ENCODE assay signal across 19 cellular contexts in the genomic region with DNA sequence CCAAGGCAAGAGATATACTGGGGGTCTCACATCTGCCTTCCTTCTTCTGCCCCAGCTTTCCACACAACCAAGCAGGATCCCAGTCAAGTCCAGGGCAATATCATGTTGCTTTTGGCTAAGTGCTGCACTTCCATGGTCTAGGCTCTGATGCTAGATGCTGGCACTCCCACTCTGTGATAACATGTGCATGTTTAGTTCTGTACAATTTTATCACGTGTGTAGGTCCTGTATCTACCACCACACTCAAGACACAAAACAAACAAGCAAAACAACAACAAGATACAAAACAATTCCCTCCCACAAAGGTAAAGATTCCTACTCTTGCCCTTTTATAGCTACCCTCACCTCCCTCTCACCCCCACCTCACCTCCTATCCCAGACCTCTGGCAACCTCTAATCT.
DNase-seq lines count a peak whose midpoint lies in the region; ATAC-seq and TF ChIP-seq lines count a peak whose summit lies in the region.
"Had no signal": no experiment of that assay in that cellular context is flagged by ENCODE, and none has a peak within 500 bp of the region (broad histone marks: within the 10 kb centered on the region; RNA-seq: fewer than 3 reads in every experiment).

No MANE protein-coding gene starts in this region.

- 96% methylated on average over 1 of the region's 1 CpG; no CpG with 5 or more reads in 1 of the 2 experiments for WGBS in endodermal cell (ENCODE audit: insufficient coverage in 1 of 2, insufficient read length in 1 of 2), 2 experiments
- 30% methylated on average over 1 of the region's 1 CpG for WGBS in right lobe of liver (ENCODE audit: insufficient coverage, low coverage, low lambda C conversion rate, missing lambda C conversion rate)

- peak overlapping the region; percentile 40 for H3K4me2 ChIP-seq in BLaER1
- H3K4me2 ChIP-seq: A549, GM23338 had no signal

- DNase-seq in endodermal cell (peak; percentile 6), right lobe of liver (no peak), vagina (ENCODE audit: extremely low spot score in 2 of 2) (peak; percentile 25 to 47), epidermal melanocyte (ENCODE audit: insufficient read length, low spot score) (no peak)
- no peak for DNase-seq in activated CD4-positive, CD25-positive, alpha-beta regulatory T cell (lab: John Stamatoyannopoulos, UW)
- DNase-seq: AML-193; CD4-positive, alpha-beta memory T cell; DMS153; DMS79; GDM1; HFFc6 had no signal

- peaks cover 4% of the 10 kb centered on the region for H3K4me1 Mint-ChIP-seq in endodermal cell
- H3K4me1 Mint-ChIP-seq: CD4-positive, alpha-beta memory T cell; GM23338; IgD-negative memory B cell had no signal

- H3K36me3 Mint-ChIP-seq in endodermal cell (ENCODE audit: low read depth) = no peaks in the 10 kb centered on the region
- H3K36me3 Mint-ChIP-seq: CD14-positive monocyte; CD4-positive, alpha-beta memory T cell; IgD-negative memory B cell had no signal

- TF ChIP-seq CTCF in endodermal cell (conservative IDR thresholded peaks at IDR 0.05) (no peak), right lobe of liver (IDR thresholded peaks at IDR 0.05) (no peak), vagina (IDR thresholded peaks at IDR 0.05) (no peak)

- intact Hi-C loops in right lobe of liver (cut with DNase I) = no loop called here
- intact Hi-C loops in vagina (cut with DNase I) = no loop called here

- H3K27me3 Mint-ChIP-seq in endodermal cell (ENCODE audit: insufficient read depth) = peaks cover 23% of the 10 kb centered on the region

- H3K27ac Mint-ChIP-seq in endodermal cell = no peak overlapping the region
- H3K27ac Mint-ChIP-seq: CD14-positive monocyte; CD4-positive, alpha-beta memory T cell; GM23338; HFFc6; IgD-negative memory B cell had no signal

- peaks cover 19% of the 10 kb centered on the region for H3K4me1 ChIP-seq in BLaER1
- peaks cover 6% of the 10 kb centered on the region for H3K4me1 ChIP-seq in endodermal cell (ENCODE audit: control insufficient read depth, insufficient read depth, low read length)
- H3K4me1 ChIP-seq in right lobe of liver = peaks cover 0 to 17% (median 7%) of the 10 kb centered on the region in 4 donors
- H3K4me1 ChIP-seq in vagina = peaks cover 8% of the 10 kb centered on the region
- H3K4me1 ChIP-seq: A549 had no signal

- no peaks in the 10 kb centered on the region for H4K20me1 ChIP-seq in BLaER1

- H3K9me3 Mint-ChIP-seq in endodermal cell = no peaks in the 10 kb centered on the region
- H3K9me3 Mint-ChIP-seq: CD14-positive monocyte; CD4-positive, alpha-beta memory T cell; GM23338; HFFc6 had no signal

- H3K27me3 ChIP-seq in BLaER1 (no peaks in the 10 kb centered on the region), endodermal cell (ENCODE audit: control insufficient read depth, insufficient read depth, low read length, poor library complexity, severe bottlenecking) (peaks cover 23% of the 10 kb centered on the region), right lobe of liver (no peaks in the 10 kb centered on the region), vagina (no peaks in the 10 kb centered on the region)

- TF ChIP-seq POLR2A in right lobe of liver (IDR thresholded peaks at IDR 0.05) (no peak), vagina (IDR thresholded peaks at IDR 0.05) (no peak)

- H3K9me3 ChIP-seq in BLaER1 = no peaks in the 10 kb centered on the region
- H3K9me3 ChIP-seq in endodermal cell (ENCODE audit: control insufficient read depth, low read length) = no peaks in the 10 kb centered on the region
- no peaks in the 10 kb centered on the region for H3K9me3 ChIP-seq in right lobe of liver
- H3K9me3 ChIP-seq in vagina = no peaks in the 10 kb centered on the region
- H3K9me3 ChIP-seq: A549 had no signal

- H3K9ac ChIP-seq in BLaER1 = no peak overlapping the region
- H3K9ac ChIP-seq in endodermal cell (ENCODE audit: extremely low read depth, low read length, poor library complexity, severe bottlenecking) = no peak overlapping the region

- ATAC-seq in right lobe of liver (peak; percentile 20 to 45 (median 31)), HG03521 (IDR thresholded peaks at IDR 0.05; ENCODE audit: unreplicated experiment) (no peak)
- ATAC-seq: A549, GM23338, HCT116 had no signal

- H3K27ac ChIP-seq in BLaER1 (no peak overlapping the region), endodermal cell (ENCODE audit: low read depth, low read length) (no peak overlapping the region), right lobe of liver (peak overlapping the region in 2 of 3 donors; percentile 45 to 78), vagina (no peak overlapping the region)
- H3K27ac ChIP-seq: 22Rv1, A549 had no signal

- no peak overlapping the region for H3K4me3 ChIP-seq in BLaER1
- no peak overlapping the region for H3K4me3 ChIP-seq in endodermal cell (ENCODE audit: low read length)
- H3K4me3 ChIP-seq in right lobe of liver = no peak overlapping the region
- no peak overlapping the region for H3K4me3 ChIP-seq in vagina
- H3K4me3 ChIP-seq: A549, GM23338 had no signal

- no peak overlapping the region for H3K4me3 Mint-ChIP-seq in endodermal cell
- H3K4me3 Mint-ChIP-seq: CD14-positive monocyte; CD4-positive, alpha-beta memory T cell; GM23338; HFFc6; IgD-negative memory B cell had no signal

- no peaks in the 10 kb centered on the region for H3K36me3 ChIP-seq in BLaER1
- H3K36me3 ChIP-seq in endodermal cell (ENCODE audit: control insufficient read depth, insufficient read depth, low read length) = no peaks in the 10 kb centered on the region
- H3K36me3 ChIP-seq in right lobe of liver = no peaks in the 10 kb centered on the region
- no peaks in the 10 kb centered on the region for H3K36me3 ChIP-seq in vagina

Comparison
In these comparisons a context has a peak if more than half of its experiments do, and no peak if none do; other contexts are left out.
1. H3K27ac ChIP-seq: peak in right lobe of liver (2 of 3); none in BLaER1 (single experiment), endodermal cell (single experiment) and vagina (single experiment).
2. DNase-seq: peak in endodermal cell (single experiment) and vagina (2 of 2); none in right lobe of liver (0 of 3), epidermal melanocyte (single experiment) and activated CD4-positive, CD25-positive, alpha-beta regulatory T cell (0 of 4).